Comparison of ENCODE assay signal across 8 cellular contexts in the genomic region with DNA sequence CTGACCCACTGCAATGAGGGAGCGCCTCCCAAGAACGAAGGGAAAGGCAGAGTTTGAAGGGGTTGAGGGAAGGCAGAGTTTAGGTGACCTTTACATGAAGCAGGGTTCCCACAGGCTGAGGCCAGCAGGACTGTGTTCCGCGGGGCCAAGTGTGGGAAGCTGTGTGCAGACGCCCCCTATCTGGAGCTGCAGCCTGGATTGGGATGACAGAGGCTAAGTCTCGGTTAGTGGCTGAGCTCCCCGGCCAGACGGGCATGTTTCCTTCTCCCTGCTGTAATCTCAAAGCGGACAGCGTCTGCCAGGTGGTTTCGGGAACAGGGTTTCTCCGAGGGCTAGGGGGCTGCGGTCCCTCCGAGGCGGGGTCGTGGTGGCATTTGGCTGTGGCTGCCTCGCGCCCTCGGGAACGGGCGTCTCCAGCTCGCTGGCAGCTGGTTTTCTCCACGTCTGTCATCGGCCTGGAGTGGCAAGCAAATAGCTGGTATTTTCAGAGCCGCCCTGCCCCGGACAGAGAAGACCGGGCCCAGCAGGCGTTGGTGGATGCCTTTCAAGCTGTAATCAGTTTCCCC. TPM values are rescaled to one million over a fixed set of nuclear protein-coding genes. Genes with fewer than 3 reads are reported as not detected.
DNase-seq lines count a peak whose midpoint lies in the region; ATAC-seq and TF ChIP-seq lines count a peak whose summit lies in the region.

No MANE protein-coding gene starts in this region.

- no peaks in the 10 kb centered on the region for H3K9me2 ChIP-seq in Loucy (replicated peaks; ENCODE audit: low read depth, low read length)

- H3K9ac ChIP-seq in Loucy (ENCODE audit: low read depth, low read length, poor library complexity, severe bottlenecking) (peak overlapping the region; percentile 75), endodermal cell (ENCODE audit: extremely low read depth, low read length, poor library complexity, severe bottlenecking) (peak overlapping the region; percentile 64)

- H3K27me3 ChIP-seq in Loucy (ENCODE audit: insufficient read depth, low read length, poor library complexity, severe bottlenecking) (no peaks in the 10 kb centered on the region), endodermal cell (ENCODE audit: control insufficient read depth, insufficient read depth, low read length, poor library complexity, severe bottlenecking) (no peaks in the 10 kb centered on the region)

- H3K4me3 ChIP-seq in Loucy (ENCODE audit: low read length, poor library complexity, severe bottlenecking) (peak overlapping the region; percentile 96), endodermal cell (ENCODE audit: low read length) (peak overlapping the region; percentile 80)

- peak overlapping the region; percentile 98 for H2AFZ ChIP-seq in Loucy (ENCODE audit: low read length)

- H3K27ac Mint-ChIP-seq in endodermal cell = peak overlapping the region; percentile 75

- peaks cover 44% of the 10 kb centered on the region for H3K4me1 Mint-ChIP-seq in endodermal cell

- H3K36me3 ChIP-seq in Loucy (ENCODE audit: insufficient read depth, low read length) (no peaks in the 10 kb centered on the region), endodermal cell (ENCODE audit: control insufficient read depth, insufficient read depth, low read length) (no peaks in the 10 kb centered on the region)

- H3K9me3 Mint-ChIP-seq in endodermal cell = peaks cover 5% of the 10 kb centered on the region

- DNase-seq in EL = peak; percentile 79
- peak; percentile 10 for DNase-seq in T-helper 9 cell
- peak; percentile 89 for DNase-seq in endodermal cell
- peak; percentile 69 to 80 for DNase-seq in lung microvascular endothelial cell (ENCODE audit: low read depth in 2 of 2)
- peak; percentile 70 for DNase-seq in superior temporal gyrus (ENCODE audit: extremely low spot score)
- no peak for DNase-seq in NCI-H2107 (lab: John Stamatoyannopoulos, UW)

- H4K20me1 ChIP-seq in Loucy (ENCODE audit: insufficient read depth, low read length, poor library complexity, severe bottlenecking) = peaks cover 27% of the 10 kb centered on the region

- H3K4me1 ChIP-seq in Loucy (ENCODE audit: insufficient read depth, low read length, poor library complexity, severe bottlenecking) (peaks cover 39% of the 10 kb centered on the region), endodermal cell (ENCODE audit: control insufficient read depth, insufficient read depth, low read length) (no peaks in the 10 kb centered on the region)

- no peaks in the 10 kb centered on the region for H3K9me3 ChIP-seq in Loucy (ENCODE audit: insufficient read depth, low read depth, low read length)
- peaks cover 10% of the 10 kb centered on the region for H3K9me3 ChIP-seq in endodermal cell (ENCODE audit: control insufficient read depth, low read length)

- peak; percentile 4 for ATAC-seq in GM21576 (IDR thresholded peaks at IDR 0.05; ENCODE audit: unreplicated experiment)

- H3K36me3 Mint-ChIP-seq in endodermal cell (ENCODE audit: low read depth) = no peaks in the 10 kb centered on the region

- peaks cover 38% of the 10 kb centered on the region for H3K79me2 ChIP-seq in Loucy (ENCODE audit: insufficient read depth, low read length)

- H3K27ac ChIP-seq in endodermal cell (ENCODE audit: low read depth, low read length) = no peak overlapping the region

- 6 to 10% methylated on average over 27 to 28 of the region's 28 CpGs for WGBS in endodermal cell (ENCODE audit: insufficient coverage in 1 of 2, insufficient read length in 1 of 2), 2 experiments

- H3K4me2 ChIP-seq in Loucy (ENCODE audit: low read depth, low read length, poor library complexity, severe bottlenecking) = peak overlapping the region; percentile 87

- peaks cover 13% of the 10 kb centered on the region for H3K27me3 Mint-ChIP-seq in endodermal cell (ENCODE audit: insufficient read depth)

- H3F3A ChIP-seq in Loucy (ENCODE audit: low read depth) = 0 out of 2 replicates have a peak, but pooled peaks cover 2% of the 10 kb centered on the region

- peak overlapping the region; percentile 76 for H3K4me3 Mint-ChIP-seq in endodermal cell

- TF ChIP-seq CTCF in Loucy (conservative IDR thresholded peaks at IDR 0.05; ENCODE audit: low read length) (peak; percentile 44), endodermal cell (conservative IDR thresholded peaks at IDR 0.05) (peak; percentile 72)

RNA-seq across cellular contexts. Expression of a gene that starts 0.7 kb away (rescaled TPM):
- total RNA-seq in endodermal cell (10 to 100 TPM; 59.3 to 66.8 TPM), lung microvascular endothelial cell (62.3 and 63.9 TPM in 2 replicates)
- 48.4 TPM for polyA plus RNA-seq in endodermal cell (2013, experiment 1 of 2)
- polyA plus RNA-seq in endodermal cell (2013, experiment 2 of 2) = 48.7 TPM

RNA-seq across cellular contexts. Expression of a gene that starts 51.7 kb away (rescaled TPM):
- 10 to 100 TPM; 77.1 to 93.6 TPM for total RNA-seq in endodermal cell
- 49.8 TPM for polyA plus RNA-seq in endodermal cell (2013, experiment 1 of 2)
- 44.7 TPM for polyA plus RNA-seq in endodermal cell (2013, experiment 2 of 2)
- total RNA-seq in lung microvascular endothelial cell = 29.9 and 51.4 TPM in 2 replicates
